In genomic region chr6:3433005-3433404, GRCh38 we compare ENCODE assay signal across 15 cellular contexts. TPM values are rescaled to one million over a fixed set of nuclear protein-coding genes. Genes with fewer than 3 reads are reported as not detected.
DNase-seq lines count a peak whose midpoint lies in the region; ATAC-seq and TF ChIP-seq lines count a peak whose summit lies in the region.
"Had no signal": no experiment of that assay in that cellular context is flagged by ENCODE, and none has a peak within 500 bp of the region (broad histone marks: within the 10 kb centered on the region; RNA-seq: fewer than 3 reads in every experiment).

No MANE protein-coding gene starts in this region.

- no peaks in the 10 kb centered on the region for H3K27me3 ChIP-seq in breast epithelium
- no peaks in the 10 kb centered on the region for H3K27me3 ChIP-seq in WERI-Rb-1 (ENCODE audit: insufficient read depth, low read depth, severe bottlenecking)

- peaks cover 6% of the 10 kb centered on the region for H3K36me3 Mint-ChIP-seq in MCF 10A (ENCODE audit: insufficient read depth, unreplicated experiment)
- H3K36me3 Mint-ChIP-seq in mesothelial cell of epicardium = peaks cover 12% of the 10 kb centered on the region
- H3K36me3 Mint-ChIP-seq in CD14-positive monocyte = no peaks in the 10 kb centered on the region

- TF ChIP-seq POLR2A in breast epithelium (IDR thresholded peaks at IDR 0.05) = no peak

- H3K27ac Mint-ChIP-seq in MCF 10A (ENCODE audit: low read depth, unreplicated experiment) (no peak overlapping the region), mesothelial cell of epicardium (peak overlapping the region; percentile 83), CD14-positive monocyte (no peak overlapping the region)

- H3K27ac ChIP-seq in breast epithelium (peak overlapping the region; percentile 10 to 50), WERI-Rb-1 (no peak overlapping the region)
- H3K27ac ChIP-seq: neutrophil had no signal

- POLR2A ChIA-PET in MCF 10A (lab: Yijun Ruan, JAX) = interaction anchor here (0.6 to 1.6 kb wide), 6 partner anchors 11 to 180 kb away, joined by 3 to 5 read pairs (median 3); partner anchors contain the start of gene SLC22A23

- no peaks in the 10 kb centered on the region for H3K36me3 ChIP-seq in breast epithelium
- peaks cover 20% of the 10 kb centered on the region for H3K36me3 ChIP-seq in WERI-Rb-1
- H3K36me3 ChIP-seq: neutrophil had no signal

- H3K4me1 Mint-ChIP-seq in MCF 10A (ENCODE audit: insufficient read depth, unreplicated experiment) (peaks cover 3% of the 10 kb centered on the region), mesothelial cell of epicardium (peaks cover 33% of the 10 kb centered on the region), CD14-positive monocyte (no peaks in the 10 kb centered on the region)

- H3K4me3 Mint-ChIP-seq in MCF 10A (ENCODE audit: unreplicated experiment) = no peak overlapping the region
- H3K4me3 Mint-ChIP-seq in mesothelial cell of epicardium = no peak overlapping the region
- no peak overlapping the region for H3K4me3 Mint-ChIP-seq in CD14-positive monocyte

- CTCF ChIA-PET in MCF 10A (lab: Yijun Ruan, JAX) = interaction anchor here (0.6 to 1.6 kb wide), 4 partner anchors 15 to 607 kb away, joined by 3 to 4 read pairs (median 3); no protein-coding TSS in a partner anchor

- H3K27me3 Mint-ChIP-seq in MCF 10A (ENCODE audit: insufficient read depth, unreplicated experiment) (no peaks in the 10 kb centered on the region), mesothelial cell of epicardium (ENCODE audit: low read depth) (no peaks in the 10 kb centered on the region), CD14-positive monocyte (ENCODE audit: low read depth in 3 of 3) (peaks cover 9 to 14% (median 10%) of the 10 kb centered on the region in 3 donors)

- no peak for ATAC-seq in HG03460 (IDR thresholded peaks at IDR 0.05; ENCODE audit: unreplicated experiment)
- ATAC-seq in GM19452 (IDR thresholded peaks at IDR 0.05; ENCODE audit: unreplicated experiment) = no peak

- TF ChIP-seq CTCF in breast epithelium (IDR thresholded peaks at IDR 0.05) (peak in 1 of 3 donors; percentile 15), MCF 10A (IDR thresholded peaks at IDR 0.05; ENCODE audit: unreplicated experiment) (no peak), WERI-Rb-1 (IDR thresholded peaks at IDR 0.05; ENCODE audit: low read depth, low read length) (peak; percentile 21; the same call in 1 of the 2 replicates), mesothelial cell of epicardium (IDR thresholded peaks at IDR 0.05; ENCODE audit: unreplicated experiment) (no peak), CD14-positive monocyte (IDR thresholded peaks at IDR 0.05) (no peak)

- BruUV-seq in MCF 10A (replicated peaks; lab: Mats Ljungman, UMichigan) = no TSS peak

- DNase-seq in breast epithelium (ENCODE audit: low spot score in 2 of 2) (no peak), MCF 10A (ENCODE audit: unreplicated experiment) (no peak), WERI-Rb-1 (no peak), mesothelial cell of epicardium (ENCODE audit: low spot score in 2 of 2, unreplicated experiment in 2 of 2) (no peak), CD14-positive monocyte (ENCODE audit: low spot score) (no peak)
- DNase-seq in activated CD4-positive, alpha-beta T cell treated with anti-CD3 and anti-CD28 coated beads, Interleukin-2, amount 50 U/mL, for 4 hours = no peak
- DNase-seq: activated CD8-positive, alpha-beta memory T cell treated with anti-CD3 and anti-CD28 coated beads for 24 hours; activated gamma-delta T cell; anterior cingulate cortex; GDM1; mesendoderm; NCI-H345 had no signal

- intact Hi-C loops in breast epithelium (cut with DNase I; ENCODE audit: low total_unique reads) = no loop called here
- intact Hi-C loops in MCF 10A (cut with micrococcal nuclease) = no loop called here
- intact Hi-C loops in CD14-positive monocyte (cut with micrococcal nuclease) = no loop called here

- H3K9me3 ChIP-seq in breast epithelium (no peaks in the 10 kb centered on the region), WERI-Rb-1 (ENCODE audit: severe bottlenecking) (no peaks in the 10 kb centered on the region)
- H3K9me3 ChIP-seq: neutrophil had no signal

- no peaks in the 10 kb centered on the region for H3K9me3 Mint-ChIP-seq in MCF 10A (ENCODE audit: unreplicated experiment)
- peaks cover 9% of the 10 kb centered on the region for H3K9me3 Mint-ChIP-seq in mesothelial cell of epicardium
- H3K9me3 Mint-ChIP-seq in CD14-positive monocyte = no peaks in the 10 kb centered on the region

- H3K4me3 ChIP-seq in breast epithelium (no peak overlapping the region), WERI-Rb-1 (ENCODE audit: low read depth, low read length) (no peak overlapping the region)

- peaks cover 0 to 1% of the 10 kb centered on the region in 2 donors for H3K4me1 ChIP-seq in breast epithelium

RNA-seq across cellular contexts. Expression of gene SLC22A23, which starts 23.8 kb away (rescaled TPM):
- total RNA-seq in breast epithelium (10 to 100 TPM; 10.9 to 26.3 (median 22.9) TPM), MCF 10A (2022) (11.5 and 11.9 TPM in 2 replicates), mesothelial cell of epicardium (24.3 to 25.0 TPM (median 24.5 TPM) in 3 replicates)
- not detected for polyA plus RNA-seq in CD14-positive monocyte
